ENCODE assay signal across 9 cellular contexts in genomic region chr20:63873477-63873971, GRCh38. TPM values are rescaled to one million over a fixed set of nuclear protein-coding genes. Genes with fewer than 3 reads are reported as not detected.
A peak's percentile ranks its signal among the peaks of the same experiment; 100 is the strongest.
DNase-seq lines count a peak whose midpoint lies in the region; ATAC-seq lines count a peak whose summit lies in the region.
"Had no signal": no experiment of that assay in that cellular context is flagged by ENCODE, and none has a peak within 500 bp of the region (broad histone marks: within the 10 kb centered on the region; RNA-seq: fewer than 3 reads in every experiment).

No MANE protein-coding gene starts in this region.

- H3K27me3 Mint-ChIP-seq in activated naive CD4-positive, alpha-beta T cell treated with anti-CD3 and anti-CD28 coated beads for 36 hours (ENCODE audit: low read depth), result no peaks in the 10 kb centered on the region

- no peaks in the 10 kb centered on the region for H3K9me3 Mint-ChIP-seq in activated naive CD4-positive, alpha-beta T cell treated with anti-CD3 and anti-CD28 coated beads for 36 hours

- no peak overlapping the region for H3K9ac ChIP-seq in subcutaneous abdominal adipose tissue (ENCODE audit: low read length in 5 of 5)

- peaks cover 0 to 78% (median 69%) of the 10 kb centered on the region in 5 donors for H3K36me3 ChIP-seq in subcutaneous abdominal adipose tissue (ENCODE audit: control insufficient read depth in 5 of 5, insufficient read depth in 5 of 5, low read length in 5 of 5)

- H3K4me3 ChIP-seq in subcutaneous abdominal adipose tissue (ENCODE audit: low read depth in 1 of 5, low read length in 5 of 5), result peak overlapping the region in 1 of 5 donors; percentile 1

- peaks cover 0 to 13% (median 0%) of the 10 kb centered on the region in 5 donors for H3K4me1 ChIP-seq in subcutaneous abdominal adipose tissue (ENCODE audit: control insufficient read depth in 5 of 5, insufficient read depth in 5 of 5, low read length in 5 of 5)

- peaks cover 15% of the 10 kb centered on the region for H3K4me1 Mint-ChIP-seq in activated naive CD4-positive, alpha-beta T cell treated with anti-CD3 and anti-CD28 coated beads for 36 hours (ENCODE audit: low read depth)

- intact Hi-C loops in activated naive CD4-positive, alpha-beta T cell treated with anti-CD3 and anti-CD28 coated beads for 36 hours (cut with micrococcal nuclease), result loop anchor here (1.0 to 2.0 kb wide), 2 partner anchors 8 to 21 kb away; partner anchors contain the start of genes DNAJC5 and TPD52L2
- intact Hi-C loops in left ventricle myocardium superior (cut with micrococcal nuclease), result no loop called here

- H3K36me3 Mint-ChIP-seq in activated naive CD4-positive, alpha-beta T cell treated with anti-CD3 and anti-CD28 coated beads for 36 hours (ENCODE audit: low read depth), result peaks cover 37% of the 10 kb centered on the region

- DNase-seq in DMS53 (lab: John Stamatoyannopoulos, UW) (peak; percentile 39), DMS53 treated with DMSO at 0.1 percent for 48 hours (lab: John Stamatoyannopoulos, UW; ENCODE audit: unreplicated experiment) (no peak), left ventricle myocardium superior (peak; percentile 53), NCI-H2107 treated with DMSO at 0.1 percent for 48 hours (lab: John Stamatoyannopoulos, UW; ENCODE audit: unreplicated experiment) (no peak), NCI-H446 (lab: John Stamatoyannopoulos, UW) (no peak), NCI-H82 treated with DMSO at 0.1 percent for 48 hours (lab: John Stamatoyannopoulos, UW; ENCODE audit: unreplicated experiment) (no peak)
- peak; percentile 77 for DNase-seq in activated naive CD4-positive, alpha-beta T cell treated with anti-CD3 and anti-CD28 coated beads for 36 hours

- H3K27ac ChIP-seq in subcutaneous abdominal adipose tissue (ENCODE audit: low read depth, low read length), result peak overlapping the region; percentile 67
- H3K27ac ChIP-seq: 22Rv1 had no signal

- no peak overlapping the region for H3K4me3 Mint-ChIP-seq in activated naive CD4-positive, alpha-beta T cell treated with anti-CD3 and anti-CD28 coated beads for 36 hours

- CTCF ChIA-PET in activated naive CD4-positive, alpha-beta T cell treated with anti-CD3 and anti-CD28 coated beads for 36 hours (lab: Charles Lee), result interaction anchor here (0.6 to 0.7 kb wide), 3 partner anchors 228 to 962 kb away, joined by 3 read pairs; no protein-coding TSS in a partner anchor

- peak; percentile 68 for ATAC-seq in left ventricle myocardium superior

- H3K27ac Mint-ChIP-seq in activated naive CD4-positive, alpha-beta T cell treated with anti-CD3 and anti-CD28 coated beads for 36 hours, result peak overlapping the region; percentile 86

- H3K27me3 ChIP-seq in subcutaneous abdominal adipose tissue (ENCODE audit: control insufficient read depth in 5 of 5, insufficient read depth in 4 of 5, low read length in 5 of 5), result no peaks in the 10 kb centered on the region

- no peaks in the 10 kb centered on the region for H3K9me3 ChIP-seq in subcutaneous abdominal adipose tissue (ENCODE audit: control insufficient read depth in 5 of 5, low read length in 5 of 5)

RNA-seq across cellular contexts. Expression of gene TPD52L2, which starts 8.5 kb away (rescaled TPM):
- 10 to 100 TPM; 38.2 to 38.9 TPM for total RNA-seq in activated naive CD4-positive, alpha-beta T cell treated with anti-CD3 and anti-CD28 coated beads for 36 hours
- 78.0 TPM for total RNA-seq in left ventricle myocardium superior

RNA-seq across cellular contexts. Expression of gene ABHD16B, which starts 12.2 kb away (rescaled TPM):
- total RNA-seq in activated naive CD4-positive, alpha-beta T cell treated with anti-CD3 and anti-CD28 coated beads for 36 hours, result not detected
- total RNA-seq in left ventricle myocardium superior, result not detected

RNA-seq across cellular contexts. Expression of gene DNAJC5, which starts 21.4 kb away (rescaled TPM):
- total RNA-seq in activated naive CD4-positive, alpha-beta T cell treated with anti-CD3 and anti-CD28 coated beads for 36 hours, result 10 to 100 TPM; 19.4 to 19.5 TPM
- total RNA-seq in left ventricle myocardium superior, result 47.3 TPM

RNA-seq across cellular contexts. Expression of gene ZBTB46, which starts 42.5 kb away (rescaled TPM):
- total RNA-seq in activated naive CD4-positive, alpha-beta T cell treated with anti-CD3 and anti-CD28 coated beads for 36 hours, result under 1 TPM; 0.17 to 0.20 TPM
- total RNA-seq in left ventricle myocardium superior, result 13.1 TPM

Comparison
In these comparisons a context has a peak if more than half of its experiments do, and no peak if none do; other contexts are left out.
1. DNase-seq: peak in DMS53 (single experiment), activated naive CD4-positive, alpha-beta T cell treated with anti-CD3 and anti-CD28 coated beads for 36 hours (single experiment) and left ventricle myocardium superior (single experiment); none in DMS53 treated with DMSO at 0.1 percent for 48 hours (single experiment), NCI-H2107 treated with DMSO at 0.1 percent for 48 hours (single experiment), NCI-H446 (0 of 2) and NCI-H82 treated with DMSO at 0.1 percent for 48 hours (single experiment).